10 cellular contexts compared by ENCODE assay signal in the genomic region with DNA sequence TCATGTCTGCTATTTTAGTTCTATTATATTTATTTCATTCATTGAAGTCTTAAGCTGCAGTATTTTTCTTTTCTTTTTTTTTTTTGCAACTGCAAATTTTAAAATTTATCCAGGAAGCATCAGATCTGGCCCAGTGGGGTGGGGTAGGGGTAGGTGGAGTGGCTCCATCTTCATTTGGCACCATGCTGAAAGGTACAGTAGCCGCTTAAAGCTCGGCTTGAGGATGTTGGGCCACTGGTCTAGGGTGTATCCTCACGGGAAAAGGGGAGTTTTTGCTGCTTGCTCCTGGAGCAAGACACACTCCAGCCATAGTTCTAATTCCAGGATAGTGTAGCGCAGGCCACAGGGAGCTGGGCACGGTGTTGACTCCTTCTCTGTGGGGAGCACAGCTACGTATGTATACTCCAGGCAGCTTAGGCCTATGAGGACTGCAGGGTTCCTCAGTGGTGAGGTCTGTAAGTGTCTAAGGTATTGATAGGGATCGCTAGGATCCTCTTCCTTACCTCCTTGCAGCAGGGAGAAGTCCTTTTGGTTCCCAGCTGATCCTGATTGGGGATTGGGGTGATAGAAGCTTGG. TPM values are rescaled to one million over a fixed set of nuclear protein-coding genes. Genes with fewer than 3 reads are reported as not detected.
A peak's percentile ranks its signal among the peaks of the same experiment; 100 is the strongest.
DNase-seq lines count a peak whose midpoint lies in the region; ATAC-seq and TF ChIP-seq lines count a peak whose summit lies in the region.
"Had no signal": no experiment of that assay in that cellular context is flagged by ENCODE, and none has a peak within 500 bp of the region (broad histone marks: within the 10 kb centered on the region; RNA-seq: fewer than 3 reads in every experiment).

No MANE protein-coding gene starts in this region.

- TF ChIP-seq CTCF in OCI-LY7 (conservative IDR thresholded peaks at IDR 0.05; ENCODE audit: low read length) (no peak), neutrophil (IDR thresholded peaks at IDR 0.05) (no peak), left ventricle myocardium inferior (IDR thresholded peaks at IDR 0.05; ENCODE audit: borderline replicate concordance) (no peak), Caco-2 (IDR thresholded peaks at IDR 0.05; ENCODE audit: insufficient read depth in 1 of 2, low read depth in 1 of 2, low read length in 1 of 2, severe bottlenecking in 1 of 2, unreplicated experiment in 1 of 2) (no peak)

- ATAC-seq in GM18511 (IDR thresholded peaks at IDR 0.05; ENCODE audit: unreplicated experiment): peak; percentile 44
- ATAC-seq in GM21529 (IDR thresholded peaks at IDR 0.05; ENCODE audit: unreplicated experiment): peak; percentile 42
- ATAC-seq in HG02970 (IDR thresholded peaks at IDR 0.05; ENCODE audit: low FRiP score, unreplicated experiment): no peak

- no peak for DNase-seq in OCI-LY7 (ENCODE audit: low spot score)
- DNase-seq in left ventricle myocardium inferior: no peak
- DNase-seq in Caco-2: no peak
- DNase-seq: NCI-H446 had no signal

- no peaks in the 10 kb centered on the region for H3K27me3 ChIP-seq in neutrophil
- no peaks in the 10 kb centered on the region for H3K27me3 ChIP-seq in left ventricle myocardium inferior (ENCODE audit: low read depth)
- no peaks in the 10 kb centered on the region for H3K27me3 ChIP-seq in Caco-2 (replicated peaks; ENCODE audit: control insufficient read depth, insufficient read depth, low read length)
- H3K27me3 ChIP-seq: neural progenitor cell had no signal

- H4K20me1 ChIP-seq in OCI-LY7 (ENCODE audit: insufficient read depth, low read length): no peaks in the 10 kb centered on the region; the same call in 1 of the 2 replicates

- intact Hi-C loops in OCI-LY7 (cut with micrococcal nuclease; ENCODE audit: unreplicated experiment): no loop called here
- intact Hi-C loops in left ventricle myocardium inferior (cut with micrococcal nuclease): no loop called here
- intact Hi-C loops in Caco-2 (cut with micrococcal nuclease; ENCODE audit: unreplicated experiment): no loop called here

- H3K9me3 Mint-ChIP-seq in Caco-2 (ENCODE audit: unreplicated experiment): no peaks in the 10 kb centered on the region

- no peak overlapping the region for H2AFZ ChIP-seq in OCI-LY7 (ENCODE audit: low read length)
- H2AFZ ChIP-seq: neural progenitor cell had no signal

- H3K4me1 ChIP-seq in OCI-LY7 (ENCODE audit: insufficient read depth, low read length, poor library complexity, severe bottlenecking): peaks cover 47% of the 10 kb centered on the region
- H3K4me1 ChIP-seq in neutrophil (ENCODE audit: control insufficient read depth in 1 of 2, insufficient read depth in 1 of 2, low read depth in 1 of 2, low read length in 1 of 2): peaks cover 36 to 39% of the 10 kb centered on the region in 2 experiments
- no peaks in the 10 kb centered on the region for H3K4me1 ChIP-seq in left ventricle myocardium inferior
- H3K4me1 ChIP-seq in Caco-2: no peaks in the 10 kb centered on the region
- H3K4me1 ChIP-seq: neural progenitor cell had no signal

- H3K27ac ChIP-seq in OCI-LY7 (ENCODE audit: low read depth, low read length, poor library complexity, severe bottlenecking): peak overlapping the region; percentile 58
- H3K27ac ChIP-seq in neutrophil: peak overlapping the region; percentile 69
- H3K27ac ChIP-seq in left ventricle myocardium inferior (replicated peaks): no peak overlapping the region
- H3K27ac ChIP-seq: coronary artery, neural progenitor cell had no signal

- H3K27ac Mint-ChIP-seq in Caco-2 (ENCODE audit: unreplicated experiment): no peak overlapping the region
- H3K27ac Mint-ChIP-seq: neural progenitor cell had no signal

- H3K4me3 ChIP-seq in OCI-LY7 (ENCODE audit: low read depth, low read length, poor library complexity, severe bottlenecking) (peak overlapping the region; percentile 42), neutrophil (ENCODE audit: low read depth in 1 of 2, low read length in 1 of 2) (peak overlapping the region; percentile 28 to 33), left ventricle myocardium inferior (no peak overlapping the region), Caco-2 (ENCODE audit: low read depth, low read length) (no peak overlapping the region)
- H3K4me3 ChIP-seq: coronary artery, neural progenitor cell had no signal

- H3K36me3 ChIP-seq in OCI-LY7 (ENCODE audit: insufficient read depth, low read length) (peaks cover 10% of the 10 kb centered on the region), neutrophil (no peaks in the 10 kb centered on the region), left ventricle myocardium inferior (no peaks in the 10 kb centered on the region), Caco-2 (ENCODE audit: control insufficient read depth, insufficient read depth, low read length) (no peaks in the 10 kb centered on the region)

- no peaks in the 10 kb centered on the region for H3K4me1 Mint-ChIP-seq in Caco-2 (ENCODE audit: low read depth, unreplicated experiment)
- H3K4me1 Mint-ChIP-seq: neural progenitor cell had no signal

- no peak overlapping the region for H3K4me3 Mint-ChIP-seq in Caco-2 (ENCODE audit: unreplicated experiment)
- H3K4me3 Mint-ChIP-seq: neural progenitor cell had no signal

- CTCF ChIA-PET in OCI-LY7 (lab: Charles Lee; ENCODE audit: unreplicated experiment) (interaction anchor here (1.1 kb wide), 1 partner anchor 93 kb away, joined by 3 read pairs; no protein-coding TSS in a partner anchor), Caco-2 (lab: Charles Lee) (no interaction called here)

- peak overlapping the region; percentile 58 for H3K4me2 ChIP-seq in OCI-LY7 (ENCODE audit: low read length)
- H3K4me2 ChIP-seq: neural progenitor cell had no signal

- no peaks in the 10 kb centered on the region for H3K36me3 Mint-ChIP-seq in Caco-2 (ENCODE audit: insufficient read depth, unreplicated experiment)

- H3K27me3 Mint-ChIP-seq in Caco-2 (ENCODE audit: insufficient read depth, unreplicated experiment): no peaks in the 10 kb centered on the region

- 0 out of 2 replicates have a peak, but pooled peaks cover under 1% of the 10 kb centered on the region for H3K9me3 ChIP-seq in OCI-LY7 (ENCODE audit: low read length)
- H3K9me3 ChIP-seq in neutrophil: no peaks in the 10 kb centered on the region
- peaks cover 15% of the 10 kb centered on the region for H3K9me3 ChIP-seq in left ventricle myocardium inferior (replicated peaks)
- no peaks in the 10 kb centered on the region for H3K9me3 ChIP-seq in Caco-2

- POLR2A ChIA-PET in OCI-LY7 (lab: Charles Lee): interaction anchor here (0.6 to 3.4 kb wide), 8 partner anchors 15 to 1070 kb away, joined by 3 to 15 read pairs (median 4); partner anchors contain the start of genes JAK2 and RCL1
- POLR2A ChIA-PET in Caco-2 (lab: Charles Lee): interaction anchor here (0.5 kb wide), 1 partner anchor 37 kb away, joined by 4 read pairs; no protein-coding TSS in a partner anchor

- H3K79me2 ChIP-seq in OCI-LY7 (ENCODE audit: insufficient read depth, low read depth, low read length): peaks cover 93% of the 10 kb centered on the region

- BruUV-seq in OCI-LY7 (replicated peaks; lab: Mats Ljungman, UMichigan) (no TSS peak), Caco-2 (replicated peaks; lab: Mats Ljungman, UMichigan) (no TSS peak)

- H3K9me2 ChIP-seq in OCI-LY7 (ENCODE audit: insufficient read depth, low read length): no peaks in the 10 kb centered on the region

RNA-seq across cellular contexts. Expression of gene RCL1, which starts 22.7 kb away (rescaled TPM):
- 25.0 and 27.5 TPM in 2 replicates for total RNA-seq in OCI-LY7 (2014; rRNA removed; shearing (Covaris generic))
- total RNA-seq in OCI-LY7 (2022) (26.8 and 31.3 TPM in 2 replicates), left ventricle myocardium inferior (4.9 TPM), Caco-2 (2022) (15.1 and 15.7 TPM in 2 replicates)

Comparison
In these comparisons a context has a peak if more than half of its experiments do, and no peak if none do; other contexts are left out.
1. H3K4me3 ChIP-seq: peak in OCI-LY7 (single experiment) and neutrophil (2 of 2); none in left ventricle myocardium inferior (single experiment) and Caco-2 (single experiment).